In the genomic region with DNA sequence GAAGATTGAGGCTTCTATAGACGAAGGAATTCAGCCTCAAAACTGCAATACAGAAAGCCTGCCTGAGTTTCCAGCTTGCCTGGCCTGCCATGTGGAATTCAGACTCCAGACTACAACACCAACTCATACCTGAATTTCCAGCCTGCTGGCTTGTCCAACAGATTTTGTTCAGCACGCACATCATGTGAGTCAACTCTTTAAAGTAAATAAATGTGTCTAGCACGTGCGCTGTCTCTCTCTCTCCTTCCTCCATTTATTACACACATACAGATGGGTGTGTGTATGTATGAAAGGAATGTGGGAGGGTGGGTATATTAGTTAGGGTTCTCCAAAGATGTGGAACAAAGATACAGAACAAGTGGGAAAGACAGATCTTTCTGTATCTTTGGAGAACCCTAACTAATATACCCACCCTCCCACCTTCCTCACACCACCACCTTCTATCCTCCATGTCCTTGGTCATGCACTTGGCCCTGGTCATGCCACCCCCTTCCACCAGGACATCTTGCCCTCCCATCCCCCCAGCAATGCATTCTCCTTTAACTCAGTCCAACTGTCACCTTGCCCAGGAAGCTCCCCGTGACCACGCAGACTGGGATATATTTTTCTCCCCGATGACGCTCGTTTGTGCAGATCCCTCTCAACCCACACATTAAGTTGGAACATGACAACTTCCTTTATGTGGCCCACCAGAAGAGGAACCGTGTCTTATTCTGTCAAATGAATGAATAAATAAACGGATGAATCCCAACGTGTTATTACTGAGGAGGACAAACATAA, we compare ENCODE assay signal across 13 cellular contexts.
A peak's percentile ranks its signal among the peaks of the same experiment; 100 is the strongest.
DNase-seq lines count a peak whose midpoint lies in the region; ATAC-seq, FAIRE-seq and TF ChIP-seq lines count a peak whose summit lies in the region.
"Had no signal": no experiment of that assay in that cellular context is flagged by ENCODE, and none has a peak within 500 bp of the region (broad histone marks: within the 10 kb centered on the region; RNA-seq: fewer than 3 reads in every experiment).

No MANE protein-coding gene starts in this region.

- no peaks in the 10 kb centered on the region for H3K36me3 ChIP-seq in Caco-2 (ENCODE audit: control insufficient read depth, insufficient read depth, low read length)
- no peaks in the 10 kb centered on the region for H3K36me3 ChIP-seq in bronchial epithelial cell (ENCODE audit: control insufficient read depth, insufficient read depth, low read length)
- H3K36me3 ChIP-seq in mesodermal cell (ENCODE audit: control insufficient read depth, insufficient read depth, low read length): no peaks in the 10 kb centered on the region

- intact Hi-C loops in Caco-2 (cut with micrococcal nuclease; ENCODE audit: unreplicated experiment): loop anchor here (2.0 kb wide), 1 partner anchor 88 kb away; no protein-coding TSS in a partner anchor

- H3K9me3 ChIP-seq in Caco-2 (no peaks in the 10 kb centered on the region), mesodermal cell (ENCODE audit: control insufficient read depth, low read length) (no peaks in the 10 kb centered on the region)
- H3K9me3 ChIP-seq: SK-N-SH had no signal

- H3K27ac Mint-ChIP-seq in Caco-2 (ENCODE audit: unreplicated experiment): peak overlapping the region; percentile 34
- H3K27ac Mint-ChIP-seq: activated T-cell treated with anti-CD3 and anti-CD28 coated beads, Interleukin-2, amount 50 U/mL, for 24 hours had no signal

- H3K27me3 ChIP-seq in Caco-2 (replicated peaks; ENCODE audit: control insufficient read depth, insufficient read depth, low read length) (no peaks in the 10 kb centered on the region), bronchial epithelial cell (ENCODE audit: control insufficient read depth, insufficient read depth, low read length) (no peaks in the 10 kb centered on the region)

- TF ChIP-seq CTCF in Caco-2 (IDR thresholded peaks at IDR 0.05; ENCODE audit: insufficient read depth in 1 of 2, low read depth in 1 of 2, low read length in 1 of 2, severe bottlenecking in 1 of 2, unreplicated experiment in 1 of 2) (no peak), bronchial epithelial cell (IDR thresholded peaks at IDR 0.05; ENCODE audit: insufficient read depth, low read length, severe bottlenecking) (no peak)

- no peak overlapping the region for H3K4me3 Mint-ChIP-seq in Caco-2 (ENCODE audit: unreplicated experiment)
- H3K4me3 Mint-ChIP-seq: activated T-cell treated with anti-CD3 and anti-CD28 coated beads, Interleukin-2, amount 50 U/mL, for 24 hours had no signal

- H3K27ac ChIP-seq in mesodermal cell (ENCODE audit: low read depth, low read length, severe bottlenecking): peak overlapping the region; percentile 17

- DNase-seq in Caco-2: peak; percentile 49 to 65
- peak; percentile 12 for DNase-seq in LoVo (ENCODE audit: low spot score)
- DNase-seq in bronchial epithelial cell (ENCODE audit: low read depth): peak; percentile 88
- DNase-seq in hippocampal formation (lab: John Stamatoyannopoulos, UW): no peak
- no peak for DNase-seq in GM19240 (ENCODE audit: insufficient read length, low spot score)
- DNase-seq: activated T-cell treated with anti-CD3 and anti-CD28 coated beads, Interleukin-2, amount 50 U/mL, for 24 hours; NCI-H1417; retina; SK-N-SH had no signal

- CTCF ChIA-PET in Caco-2 (lab: Charles Lee): no interaction called here

- H3K4me3 ChIP-seq in Caco-2 (ENCODE audit: low read depth, low read length): no peak overlapping the region
- no peak overlapping the region for H3K4me3 ChIP-seq in bronchial epithelial cell (ENCODE audit: low read depth, low read length)
- H3K4me3 ChIP-seq in mesodermal cell (ENCODE audit: extremely low read depth, insufficient read depth, low read length, poor library complexity, severe bottlenecking): no peak overlapping the region

- H3K36me3 Mint-ChIP-seq in Caco-2 (ENCODE audit: insufficient read depth, unreplicated experiment): no peaks in the 10 kb centered on the region

- no peak for FAIRE-seq in bronchial epithelial cell (lab: Jason Lieb, UNC)
- FAIRE-seq: endometrium had no signal

- WGBS in mesodermal cell (ENCODE audit: insufficient coverage in 2 of 2), 2 experiments: 85 to 96% methylated on average over 5 to 6 of the region's 12 CpGs

- no peaks in the 10 kb centered on the region for H3K27me3 Mint-ChIP-seq in Caco-2 (ENCODE audit: insufficient read depth, unreplicated experiment)

- H3K4me1 ChIP-seq in Caco-2: peaks cover 22% of the 10 kb centered on the region
- H3K4me1 ChIP-seq in mesodermal cell (ENCODE audit: control insufficient read depth, insufficient read depth, low read length, poor library complexity, severe bottlenecking): peaks cover 44% of the 10 kb centered on the region

- POLR2A ChIA-PET in Caco-2 (lab: Charles Lee): interaction anchor here (0.6 kb wide), 1 partner anchor 36 kb away, joined by 3 read pairs; no protein-coding TSS in a partner anchor

- ATAC-seq in HG03521 (IDR thresholded peaks at IDR 0.05; ENCODE audit: unreplicated experiment) (no peak), HG02678 (IDR thresholded peaks at IDR 0.05; ENCODE audit: unreplicated experiment) (no peak)

- peaks cover 33% of the 10 kb centered on the region for H3K4me1 Mint-ChIP-seq in Caco-2 (ENCODE audit: low read depth, unreplicated experiment)

- H3K9me3 Mint-ChIP-seq in Caco-2 (ENCODE audit: unreplicated experiment): peaks cover 11% of the 10 kb centered on the region

- no TSS peak for BruUV-seq in Caco-2 (replicated peaks; lab: Mats Ljungman, UMichigan)

Comparison
In these comparisons a context has a peak if more than half of its experiments do, and no peak if none do; other contexts are left out.
1. DNase-seq: peak in Caco-2 (2 of 2), LoVo (single experiment) and bronchial epithelial cell (single experiment); none in hippocampal formation (0 of 2) and GM19240 (single experiment).